In the genomic region with DNA sequence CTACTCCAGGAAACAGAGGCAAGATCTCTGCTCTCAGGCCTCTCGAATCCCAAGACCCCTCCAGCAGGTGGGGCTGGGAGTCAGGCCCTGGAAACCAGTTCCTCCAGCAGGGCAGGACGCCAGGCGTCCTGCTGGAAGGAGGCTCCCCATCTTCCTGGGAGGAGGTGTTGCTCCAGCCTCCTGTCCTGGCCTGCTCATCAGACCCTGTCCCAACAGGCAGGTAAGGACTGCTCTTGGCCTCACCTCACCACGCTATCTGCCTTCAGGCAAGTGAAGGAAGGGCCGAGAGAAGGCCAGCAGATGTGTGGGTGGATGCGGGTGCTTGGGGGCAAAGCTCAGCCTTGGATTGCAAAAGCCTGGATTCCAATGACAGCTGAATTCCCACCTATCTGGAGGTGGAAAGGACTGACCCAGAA, we compare ENCODE assay signal across 12 cellular contexts.
DNase-seq lines count a peak whose midpoint lies in the region; ATAC-seq, FAIRE-seq and TF ChIP-seq lines count a peak whose summit lies in the region.
"Had no signal": no experiment of that assay in that cellular context is flagged by ENCODE, and none has a peak within 500 bp of the region (broad histone marks: within the 10 kb centered on the region; RNA-seq: fewer than 3 reads in every experiment).

No MANE protein-coding gene starts in this region.

- TF ChIP-seq CTCF in astrocyte of the cerebellum (IDR thresholded peaks at IDR 0.05; ENCODE audit: low read depth, low read length, missing control alignments): peak; percentile 18
- peak; percentile 34 for TF ChIP-seq CTCF in retinal pigment epithelial cell (conservative IDR thresholded peaks at IDR 0.05; ENCODE audit: low read depth, low read length)

- H3K27me3 ChIP-seq in H7 (ENCODE audit: control insufficient read depth, insufficient read depth, low read length): no peaks in the 10 kb centered on the region
- H3K27me3 ChIP-seq: testis had no signal

- in situ Hi-C loops in astrocyte of the cerebellum (cut with HindIII; ENCODE audit: low sequenced_read_pairs): no loop called here

- no peaks in the 10 kb centered on the region; the same call in none of the 2 replicates for H3K36me3 ChIP-seq in H7 (replicated peaks; ENCODE audit: control insufficient read depth, insufficient read depth, low read length)

- no peak for FAIRE-seq in HTR-8/SVneo (lab: Jason Lieb, UNC)

- H3K4me3 ChIP-seq in H7 (ENCODE audit: insufficient read depth, low read depth, low read length): no peak overlapping the region
- H3K4me3 ChIP-seq in astrocyte of the cerebellum (ENCODE audit: low read depth, low read length): no peak overlapping the region
- no peak overlapping the region for H3K4me3 ChIP-seq in retinal pigment epithelial cell (ENCODE audit: low read length)
- H3K4me3 ChIP-seq: testis had no signal

- no peak for ATAC-seq in GM19467 (IDR thresholded peaks at IDR 0.05; ENCODE audit: unreplicated experiment)

- DNase-seq in H7 (peak; percentile 80), astrocyte of the cerebellum (ENCODE audit: low read depth) (no peak), iPS-NIHi11 (ENCODE audit: low spot score) (peak; percentile 55), retinal pigment epithelial cell (ENCODE audit: low read depth) (no peak), NCI-H1436 (lab: John Stamatoyannopoulos, UW) (no peak), HTR-8/SVneo (ENCODE audit: insufficient read length, low spot score) (no peak)
- DNase-seq in activated T-cell treated with anti-CD3 and anti-CD28 coated beads, Interleukin-2, amount 50 U/mL, for 48 hours: no peak
- DNase-seq: activated CD4-positive, alpha-beta T cell treated with anti-CD3 and anti-CD28 coated beads, Interleukin-2, amount 50 U/mL, for 4 hours; NCI-H774; occipital lobe; testis had no signal

Comparison
In these comparisons a context has a peak if more than half of its experiments do, and no peak if none do; other contexts are left out.
1. DNase-seq: peak in H7 (single experiment) and iPS-NIHi11 (single experiment); none in astrocyte of the cerebellum (single experiment), retinal pigment epithelial cell (single experiment), NCI-H1436 (single experiment), HTR-8/SVneo (single experiment) and activated T-cell treated with anti-CD3 and anti-CD28 coated beads, Interleukin-2, amount 50 U/mL, for 48 hours (0 of 2).